Comparison of ENCODE assay signal across 22 cellular contexts in genomic region chr5:42241636-42242035, GRCh38.
"Had no signal": no experiment of that assay in that cellular context is flagged by ENCODE, and none has a peak within 500 bp of the region (broad histone marks: within the 10 kb centered on the region; RNA-seq: fewer than 3 reads in every experiment).

No MANE protein-coding gene starts in this region.

- H3K27ac Mint-ChIP-seq: dendritic cell treated with granulocyte-macrophage colony-stimulating factor and Interleukin-4, amounts not matched to agents 40 ng/mL and 50 ng/mL, for 4 days; effector memory CD8-positive, alpha-beta T cell; endodermal cell; memory B cell had no signal

- H3K36me3 ChIP-seq: colonic mucosa, esophagus squamous epithelium, gastrocnemius medialis, heart right ventricle, left lung, lower lobe of right lung had no signal

- H3K27ac ChIP-seq: colonic mucosa, epithelial cell of prostate, esophagus squamous epithelium, heart right ventricle, left lung, lower lobe of right lung had no signal

- DNase-seq: colonic mucosa; cortex of kidney; effector CD8-positive, alpha-beta T cell; effector memory CD8-positive, alpha-beta T cell; endodermal cell; erythroblast; esophagus squamous epithelium; foreskin fibroblast; gastrocnemius medialis; glutamatergic neuron; head of caudate nucleus; heart right ventricle; hippocampal formation; left cardiac atrium; left lung; left ventricle myocardium superior; lower lobe of right lung; mesendoderm; midbrain had no signal

- H3K4me3 Mint-ChIP-seq: dendritic cell treated with granulocyte-macrophage colony-stimulating factor and Interleukin-4, amounts not matched to agents 40 ng/mL and 50 ng/mL, for 4 days; effector memory CD8-positive, alpha-beta T cell; endodermal cell; memory B cell had no signal

- H3K4me1 Mint-ChIP-seq: endodermal cell, memory B cell had no signal

- H3K36me3 Mint-ChIP-seq: memory B cell had no signal

- H3K9me3 ChIP-seq: colonic mucosa, esophagus squamous epithelium, gastrocnemius medialis, heart right ventricle, left lung, lower lobe of right lung had no signal

- H3K27me3 Mint-ChIP-seq: dendritic cell treated with granulocyte-macrophage colony-stimulating factor and Interleukin-4, amounts not matched to agents 40 ng/mL and 50 ng/mL, for 4 days; memory B cell had no signal

- H3K4me3 ChIP-seq: colonic mucosa, esophagus squamous epithelium, gastrocnemius medialis, heart right ventricle, left lung, lower lobe of right lung had no signal

- H3K27me3 ChIP-seq: colonic mucosa, esophagus squamous epithelium, gastrocnemius medialis, heart right ventricle, left lung had no signal

- H3K4me1 ChIP-seq: colonic mucosa, esophagus squamous epithelium, gastrocnemius medialis, left lung, lower lobe of right lung had no signal

- H3K9me3 Mint-ChIP-seq: dendritic cell treated with granulocyte-macrophage colony-stimulating factor and Interleukin-4, amounts not matched to agents 40 ng/mL and 50 ng/mL, for 4 days; endodermal cell; memory B cell had no signal
